Comparison of ENCODE assay signal across 2 cellular contexts in genomic region chr10:81116990-81117389, GRCh38.
TF ChIP-seq lines count a peak whose summit lies in the region.

No MANE protein-coding gene starts in this region.

TF ChIP-seq in SK-N-SH, 30 proteins besides CTCF, POLR2A, EP300 and RAD21 (continued from another document):
- TF ChIP-seq REST (IDR thresholded peaks at IDR 0.05; ENCODE audit: low read depth, low read length) (no peak), TCF12 (IDR thresholded peaks at IDR 0.05) (no peak), SIN3A (IDR thresholded peaks at IDR 0.05; ENCODE audit: borderline replicate concordance, low read depth, low read length) (no peak), CHD2 (IDR thresholded peaks at IDR 0.05; ENCODE audit: low read length, partially characterized antibody) (no peak), JUND (IDR thresholded peaks at IDR 0.05) (no peak), ELF1 (IDR thresholded peaks at IDR 0.05) (no peak), SMC3 (IDR thresholded peaks at IDR 0.05; ENCODE audit: low read depth, low read length) (no peak), TEAD4 (IDR thresholded peaks at IDR 0.05; ENCODE audit: borderline replicate concordance, insufficient read depth) (no peak), NRF1 (IDR thresholded peaks at IDR 0.05; ENCODE audit: low read depth, low read length) (no peak)
- TF ChIP-seq, protein P1, sequence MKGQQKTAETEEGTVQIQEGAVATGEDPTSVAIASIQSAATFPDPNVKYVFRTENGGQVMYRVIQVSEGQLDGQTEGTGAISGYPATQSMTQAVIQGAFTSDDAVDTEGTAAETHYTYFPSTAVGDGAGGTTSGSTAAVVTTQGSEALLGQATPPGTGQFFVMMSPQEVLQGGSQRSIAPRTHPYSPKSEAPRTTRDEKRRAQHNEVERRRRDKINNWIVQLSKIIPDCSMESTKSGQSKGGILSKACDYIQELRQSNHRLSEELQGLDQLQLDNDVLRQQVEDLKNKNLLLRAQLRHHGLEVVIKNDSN (IDR thresholded peaks at IDR 0.05; ENCODE audit: borderline replicate concordance, low read depth), result no peak
- TF ChIP-seq, protein P2, sequence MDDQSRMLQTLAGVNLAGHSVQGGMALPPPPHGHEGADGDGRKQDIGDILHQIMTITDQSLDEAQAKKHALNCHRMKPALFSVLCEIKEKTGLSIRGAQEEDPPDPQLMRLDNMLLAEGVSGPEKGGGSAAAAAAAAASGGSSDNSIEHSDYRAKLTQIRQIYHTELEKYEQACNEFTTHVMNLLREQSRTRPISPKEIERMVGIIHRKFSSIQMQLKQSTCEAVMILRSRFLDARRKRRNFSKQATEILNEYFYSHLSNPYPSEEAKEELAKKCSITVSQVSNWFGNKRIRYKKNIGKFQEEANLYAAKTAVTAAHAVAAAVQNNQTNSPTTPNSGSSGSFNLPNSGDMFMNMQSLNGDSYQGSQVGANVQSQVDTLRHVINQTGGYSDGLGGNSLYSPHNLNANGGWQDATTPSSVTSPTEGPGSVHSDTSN (IDR thresholded peaks at IDR 0.05), result no peak
- TF ChIP-seq, protein P3, sequence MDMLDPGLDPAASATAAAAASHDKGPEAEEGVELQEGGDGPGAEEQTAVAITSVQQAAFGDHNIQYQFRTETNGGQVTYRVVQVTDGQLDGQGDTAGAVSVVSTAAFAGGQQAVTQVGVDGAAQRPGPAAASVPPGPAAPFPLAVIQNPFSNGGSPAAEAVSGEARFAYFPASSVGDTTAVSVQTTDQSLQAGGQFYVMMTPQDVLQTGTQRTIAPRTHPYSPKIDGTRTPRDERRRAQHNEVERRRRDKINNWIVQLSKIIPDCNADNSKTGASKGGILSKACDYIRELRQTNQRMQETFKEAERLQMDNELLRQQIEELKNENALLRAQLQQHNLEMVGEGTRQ (IDR thresholded peaks at IDR 0.05; ENCODE audit: borderline replicate concordance, low read depth, low read length), result no peak
TF ChIP-seq in SK-N-SH: peak in this region for 0.

TF ChIP-seq in SK-N-SH treated with all-trans-retinoic acid at 6 μM for 48 hours, 23 proteins besides CTCF, POLR2A, EP300 and RAD21 (continued from another document):
- TF ChIP-seq, protein P4, sequence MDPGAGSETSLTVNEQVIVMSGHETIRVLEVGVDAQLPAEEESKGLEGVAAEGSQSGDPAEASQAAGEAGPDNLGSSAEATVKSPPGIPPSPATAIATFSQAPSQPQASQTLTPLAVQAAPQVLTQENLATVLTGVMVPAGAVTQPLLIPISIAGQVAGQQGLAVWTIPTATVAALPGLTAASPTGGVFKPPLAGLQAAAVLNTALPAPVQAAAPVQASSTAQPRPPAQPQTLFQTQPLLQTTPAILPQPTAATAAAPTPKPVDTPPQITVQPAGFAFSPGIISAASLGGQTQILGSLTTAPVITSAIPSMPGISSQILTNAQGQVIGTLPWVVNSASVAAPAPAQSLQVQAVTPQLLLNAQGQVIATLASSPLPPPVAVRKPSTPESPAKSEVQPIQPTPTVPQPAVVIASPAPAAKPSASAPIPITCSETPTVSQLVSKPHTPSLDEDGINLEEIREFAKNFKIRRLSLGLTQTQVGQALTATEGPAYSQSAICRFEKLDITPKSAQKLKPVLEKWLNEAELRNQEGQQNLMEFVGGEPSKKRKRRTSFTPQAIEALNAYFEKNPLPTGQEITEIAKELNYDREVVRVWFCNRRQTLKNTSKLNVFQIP (CRISPR knock-in tag; IDR thresholded peaks at IDR 0.05; ENCODE audit: borderline replicate concordance, low read depth), result no peak
- no peak for TF ChIP-seq CSRNP3 (CRISPR knock-in tag; IDR thresholded peaks at IDR 0.05)
